24 cellular contexts compared by ENCODE assay signal in the genomic region with DNA sequence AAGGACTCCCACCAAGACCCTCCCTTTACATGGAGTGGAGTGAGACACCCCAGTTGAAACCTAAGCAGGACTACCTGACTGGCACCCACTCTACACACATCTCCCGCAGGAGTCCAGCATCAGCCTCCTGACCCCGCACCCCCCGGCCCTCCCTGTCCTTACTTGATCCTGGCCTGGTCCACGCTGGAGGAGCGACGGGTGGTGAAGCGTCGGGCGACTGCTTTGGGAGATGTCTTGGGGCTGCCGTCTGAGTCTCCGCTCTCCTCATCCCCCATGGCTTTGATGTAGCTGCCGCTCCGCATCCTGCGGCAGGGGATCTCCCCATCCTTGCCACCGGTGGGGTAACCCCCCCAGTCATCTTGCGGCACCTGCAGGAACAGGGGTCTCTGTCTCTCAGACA. TPM values are rescaled to one million over a fixed set of nuclear protein-coding genes. Genes with fewer than 3 reads are reported as not detected.
"Had no signal": no experiment of that assay in that cellular context is flagged by ENCODE, and none has a peak within 500 bp of the region (broad histone marks: within the 10 kb centered on the region; RNA-seq: fewer than 3 reads in every experiment).

No MANE protein-coding gene starts in this region.

- FAIRE-seq: K562, RCC 7860 had no signal

- DNase-seq: MV-4-11, NCI-H1048, NCI-H1105, NCI-H1417, NCI-H1436 treated with DMSO at 0.1 percent for 48 hours, NCI-H1694 treated with DMSO at 0.1 percent for 48 hours, NCI-H1930, NCI-H2081, NCI-H2107, NCI-H2227 treated with DMSO at 0.1 percent for 48 hours, NCI-H446, NCI-H510A, NCI-H524 treated with DMSO at 0.1 percent for 48 hours, NCI-H69, NCI-H774, Right ventricle myocardium superior, RPMI8226, SIG-M5 had no signal

- H3K27ac Mint-ChIP-seq: IgD-negative memory B cell had no signal

- H3K9me3 Mint-ChIP-seq: IgD-negative memory B cell had no signal

- H3K4me1 ChIP-seq: SJSA1 had no signal

- H3K4me1 Mint-ChIP-seq: IgD-negative memory B cell had no signal

- ATAC-seq: K562 had no signal

- H3K9ac ChIP-seq: KMS-11 had no signal

- H3K4me3 ChIP-seq: K562, SJSA1, SK-N-MC had no signal

- H3K4me2 ChIP-seq: KMS-11 had no signal

- H3K27ac ChIP-seq: KMS-11, SJSA1, SK-N-MC had no signal

- H3K36me3 ChIP-seq: SJSA1 had no signal

- H3K9me3 ChIP-seq: SJSA1 had no signal

- H3K36me3 Mint-ChIP-seq: IgD-negative memory B cell had no signal

RNA-seq across cellular contexts. Expression of a gene that starts 29.5 kb away (rescaled TPM):
- total RNA-seq: SJSA1 had no signal
